In genomic region chr1:160605205-160605604, GRCh38 we compare ENCODE assay signal across 1 cellular context.
TF ChIP-seq lines count a peak whose summit lies in the region.

No MANE protein-coding gene starts in this region.

TF ChIP-seq in GM12878, 131 proteins besides CTCF, POLR2A, EP300 and RAD21:
- TF ChIP-seq JUNB (IDR thresholded peaks at IDR 0.05) (peak; percentile 20; the same call in 1 of the 2 replicates), NR2C2 (IDR thresholded peaks at IDR 0.05; ENCODE audit: borderline replicate concordance, control insufficient read depth, insufficient read length, low read depth) (no peak), ZNF687 (IDR thresholded peaks at IDR 0.05) (peak; percentile 43; the same call in 1 of the 2 replicates), RBBP5 (conservative IDR thresholded peaks at IDR 0.05) (no peak), CREM (IDR thresholded peaks at IDR 0.05; ENCODE audit: low read depth) (no peak), LARP7 (IDR thresholded peaks at IDR 0.05) (no peak), MTA2 (IDR thresholded peaks at IDR 0.05; ENCODE audit: low read depth) (peak; percentile 35; the same call in 1 of the 2 replicates), RUNX3 (IDR thresholded peaks at IDR 0.05; ENCODE audit: low read length) (peak; percentile 67), NKRF (conservative IDR thresholded peaks at IDR 0.05) (0 out of 2 replicates have a peak, but pooled peaks have one; percentile 25), SUPT20H (IDR thresholded peaks at IDR 0.05; ENCODE audit: borderline replicate concordance, control insufficient read depth, low read depth, low read length) (no peak), EZH2 (IDR thresholded peaks at IDR 0.05; ENCODE audit: borderline replicate concordance, control insufficient read depth, low read depth, low read length) (no peak), MYC (IDR thresholded peaks at IDR 0.05; ENCODE audit: insufficient read depth, insufficient read length, insufficient replicate concordance, low read length, severe bottlenecking) (no peak), TCF7 (IDR thresholded peaks at IDR 0.05; ENCODE audit: borderline replicate concordance) (peak; percentile 93), NRF1 (conservative IDR thresholded peaks at IDR 0.05; ENCODE audit: low read depth, low read length) (no peak), BMI1 (IDR thresholded peaks at IDR 0.05; ENCODE audit: borderline replicate concordance) (no peak), BCL11A (IDR thresholded peaks at IDR 0.05; ENCODE audit: low read depth, low read length) (no peak), MLLT1 (IDR thresholded peaks at IDR 0.05) (no peak), MEF2A (IDR thresholded peaks at IDR 0.05; ENCODE audit: insufficient read depth, low read depth, low read length) (0 out of 2 replicates have a peak, but pooled peaks have one; percentile 24), MEF2B (IDR thresholded peaks at IDR 0.05; ENCODE audit: partially characterized antibody, poor library complexity, severe bottlenecking) (peak; percentile 18), RELB (IDR thresholded peaks at IDR 0.05; ENCODE audit: low read depth) (peak; percentile 26; the same call in 1 of the 2 replicates), FOXK2 (IDR thresholded peaks at IDR 0.05) (no peak), ETV6 (conservative IDR thresholded peaks at IDR 0.05 in 1 of 2, IDR thresholded peaks at IDR 0.05 in 1 of 2; ENCODE audit: borderline replicate concordance in 1 of 2, low read depth in 1 of 2) (no peak), SRF (IDR thresholded peaks at IDR 0.05; ENCODE audit: low read depth in 2 of 2, low read length in 2 of 2) (no peak), HDAC6 (IDR thresholded peaks at IDR 0.05; ENCODE audit: unreplicated experiment) (no peak), MXI1 (IDR thresholded peaks at IDR 0.05; ENCODE audit: low read depth, low read length) (no peak), RELA (IDR thresholded peaks at IDR 0.05; ENCODE audit: borderline replicate concordance, partially characterized antibody) (peak; percentile 46), BCL3 (IDR thresholded peaks at IDR 0.05; ENCODE audit: borderline replicate concordance, insufficient read depth, low read depth, low read length, poor library complexity, severe bottlenecking) (peak; percentile 39), IKZF2 (IDR thresholded peaks at IDR 0.05) (peak in 1 of 2 experiments; percentile 15; a peak in 1 of 4 replicates)
